ENCODE assay signal across 8 cellular contexts in the genomic region with DNA sequence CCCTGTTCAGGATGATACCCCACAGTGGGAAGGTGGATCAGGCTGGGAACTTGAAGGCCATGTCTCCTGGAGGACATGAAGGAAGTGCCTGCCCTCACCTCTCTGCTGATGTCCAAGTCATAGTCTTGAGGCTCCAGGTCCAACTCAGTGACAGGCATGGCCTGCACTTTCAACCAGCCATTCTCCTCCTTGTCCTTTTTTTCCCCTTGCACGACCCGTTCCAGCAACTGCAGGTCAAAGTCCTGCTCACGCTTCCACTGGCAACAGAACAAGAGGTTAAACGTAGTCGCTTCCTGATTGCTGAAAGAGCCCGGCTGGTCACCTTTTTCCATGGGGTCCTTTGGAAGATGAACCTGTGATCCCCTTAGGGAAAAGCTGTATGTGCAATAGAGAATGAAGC.
"Had no signal": no experiment of that assay in that cellular context is flagged by ENCODE, and none has a peak within 500 bp of the region (broad histone marks: within the 10 kb centered on the region; RNA-seq: fewer than 3 reads in every experiment).

No MANE protein-coding gene starts in this region.

- H3K4me3 ChIP-seq: body of pancreas, left lung, spleen, thoracic aorta, upper lobe of left lung had no signal

- DNase-seq: kidney had no signal

- H3K27me3 ChIP-seq: body of pancreas, foreskin keratinocyte, left lung, spleen, upper lobe of left lung had no signal

- H3K27ac ChIP-seq: body of pancreas, foreskin keratinocyte, left lung, thoracic aorta, WERI-Rb-1 had no signal

- H3K9me3 ChIP-seq: body of pancreas, left lung, spleen, thoracic aorta, upper lobe of left lung had no signal

- H3K36me3 ChIP-seq: spleen, thoracic aorta had no signal
